ENCODE assay signal across 9 cellular contexts in the genomic region with DNA sequence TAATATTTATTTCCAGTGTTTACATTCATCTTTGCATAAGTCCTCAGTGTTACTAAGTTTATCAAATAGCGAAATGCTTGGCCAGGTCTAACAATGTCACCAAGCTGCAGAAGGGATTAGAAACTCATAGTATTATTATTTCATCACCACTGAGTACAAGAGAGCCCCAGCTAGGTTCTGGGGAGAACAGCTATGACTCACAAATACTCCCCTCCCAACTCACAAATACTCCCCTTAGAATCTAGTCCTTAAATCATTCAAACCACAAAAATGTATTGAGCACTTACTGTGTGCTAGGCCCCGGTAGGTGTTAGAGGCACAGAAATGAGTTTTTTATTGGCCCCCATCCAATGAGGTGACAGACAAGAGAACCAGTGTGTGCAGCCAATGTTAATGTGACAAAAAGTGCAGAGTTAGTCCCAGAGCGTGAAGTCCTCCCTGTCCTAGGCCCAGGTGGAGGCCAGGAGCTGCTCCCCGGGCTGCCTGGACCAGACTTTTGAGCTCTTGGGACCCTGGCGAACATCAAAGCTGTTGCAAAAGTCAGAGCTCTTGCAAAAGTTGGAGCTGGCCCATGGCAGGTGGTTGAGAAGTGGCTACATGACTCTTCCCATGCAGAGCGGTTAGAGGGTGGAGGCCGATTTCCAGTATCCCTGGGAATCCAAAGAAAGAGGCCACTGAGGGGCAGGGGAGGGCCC. TPM values are rescaled to one million over a fixed set of nuclear protein-coding genes. Genes with fewer than 3 reads are reported as not detected.
A peak's percentile ranks its signal among the peaks of the same experiment; 100 is the strongest.
DNase-seq lines count a peak whose midpoint lies in the region; ATAC-seq, FAIRE-seq and TF ChIP-seq lines count a peak whose summit lies in the region.
"Had no signal": no experiment of that assay in that cellular context is flagged by ENCODE, and none has a peak within 500 bp of the region (broad histone marks: within the 10 kb centered on the region; RNA-seq: fewer than 3 reads in every experiment).

No MANE protein-coding gene starts in this region.

- H3K27ac ChIP-seq in left lung: no peak overlapping the region
- no peak overlapping the region for H3K27ac ChIP-seq in CD8-positive, alpha-beta memory T cell (ENCODE audit: low read depth, low read length)
- H3K27ac ChIP-seq: dorsolateral prefrontal cortex had no signal

- H3K36me3 Mint-ChIP-seq in stimulated activated effector memory CD8-positive, alpha-beta T cell treated with anti-CD3 and anti-CD28 coated beads, Interleukin-12 subunit alpha, Interleukin-12 subunit beta, amount 100 ng/mL, for 72 hours: no peaks in the 10 kb centered on the region
- H3K36me3 Mint-ChIP-seq in CD8-positive, alpha-beta memory T cell: no peaks in the 10 kb centered on the region

- no peak for TF ChIP-seq CTCF in left lung (IDR thresholded peaks at IDR 0.05)

- intact Hi-C loops in left lung (cut with DNase I): no loop called here

- H3K4me3 ChIP-seq in left lung: no peak overlapping the region
- no peak overlapping the region for H3K4me3 ChIP-seq in CD8-positive, alpha-beta memory T cell (ENCODE audit: low read length)
- H3K4me3 ChIP-seq: dorsolateral prefrontal cortex had no signal

- POLR2A ChIA-PET in CD8-positive, alpha-beta memory T cell (lab: Charles Lee): no interaction called here

- no peaks in the 10 kb centered on the region for H3K4me1 ChIP-seq in left lung
- no peaks in the 10 kb centered on the region for H3K4me1 ChIP-seq in CD8-positive, alpha-beta memory T cell (ENCODE audit: insufficient read depth, low read length)

- no peaks in the 10 kb centered on the region for H3K9me3 Mint-ChIP-seq in stimulated activated effector memory CD8-positive, alpha-beta T cell treated with anti-CD3 and anti-CD28 coated beads, Interleukin-12 subunit alpha, Interleukin-12 subunit beta, amount 100 ng/mL, for 72 hours
- no peaks in the 10 kb centered on the region for H3K9me3 Mint-ChIP-seq in CD8-positive, alpha-beta memory T cell

- CTCF ChIA-PET in CD8-positive, alpha-beta memory T cell (lab: Charles Lee): interaction anchor here (0.6 kb wide), 1 partner anchor 46 kb away, joined by 3 read pairs; no protein-coding TSS in a partner anchor

- peaks cover 0 to 2% of the 10 kb centered on the region in 2 donors for H3K27me3 Mint-ChIP-seq in CD8-positive, alpha-beta memory T cell

- no peaks in the 10 kb centered on the region for H3K9me3 ChIP-seq in left lung
- no peaks in the 10 kb centered on the region for H3K9me3 ChIP-seq in CD8-positive, alpha-beta memory T cell (ENCODE audit: low read length)

- no peak for FAIRE-seq in HTR-8/SVneo (lab: Jason Lieb, UNC)

- H3K27ac Mint-ChIP-seq in stimulated activated effector memory CD8-positive, alpha-beta T cell treated with anti-CD3 and anti-CD28 coated beads, Interleukin-12 subunit alpha, Interleukin-12 subunit beta, amount 100 ng/mL, for 72 hours: no peak overlapping the region
- peak overlapping the region in 1 of 8 donors; percentile 9 for H3K27ac Mint-ChIP-seq in CD8-positive, alpha-beta memory T cell

- H3K4me3 Mint-ChIP-seq in stimulated activated effector memory CD8-positive, alpha-beta T cell treated with anti-CD3 and anti-CD28 coated beads, Interleukin-12 subunit alpha, Interleukin-12 subunit beta, amount 100 ng/mL, for 72 hours: no peak overlapping the region
- H3K4me3 Mint-ChIP-seq in CD8-positive, alpha-beta memory T cell: no peak overlapping the region

- H3K4me1 Mint-ChIP-seq in stimulated activated effector memory CD8-positive, alpha-beta T cell treated with anti-CD3 and anti-CD28 coated beads, Interleukin-12 subunit alpha, Interleukin-12 subunit beta, amount 100 ng/mL, for 72 hours: peaks cover 6% of the 10 kb centered on the region
- H3K4me1 Mint-ChIP-seq in CD8-positive, alpha-beta memory T cell: peaks cover 0 to 4% (median 3%) of the 10 kb centered on the region in 3 donors

- ATAC-seq in GM18502 (IDR thresholded peaks at IDR 0.05; ENCODE audit: poor library complexity, unreplicated experiment) (peak; percentile 63), left lung (peak; percentile 81)
- ATAC-seq in stimulated activated effector memory CD8-positive, alpha-beta T cell treated with anti-CD3 and anti-CD28 coated beads, Interleukin-12 subunit alpha, Interleukin-12 subunit beta, amount 100 ng/mL, for 72 hours: no peak

- no peaks in the 10 kb centered on the region for H3K27me3 ChIP-seq in left lung
- H3K27me3 ChIP-seq in CD8-positive, alpha-beta memory T cell (ENCODE audit: insufficient read depth, low read length, poor library complexity, severe bottlenecking): no peaks in the 10 kb centered on the region
- H3K27me3 ChIP-seq: dorsolateral prefrontal cortex had no signal

- peak; percentile 91 for DNase-seq in HCEC 1CT
- peak; percentile 40 for DNase-seq in HTR-8/SVneo (ENCODE audit: insufficient read length, low spot score)
- DNase-seq in left lung: no peak
- no peak for DNase-seq in iPS-NIHi7 (ENCODE audit: extremely low spot score)
- DNase-seq in stimulated activated effector memory CD8-positive, alpha-beta T cell treated with anti-CD3 and anti-CD28 coated beads, Interleukin-12 subunit alpha, Interleukin-12 subunit beta, amount 100 ng/mL, for 72 hours (ENCODE audit: low spot score in 2 of 2): no peak
- no peak for DNase-seq in CD8-positive, alpha-beta memory T cell
- no peak for DNase-seq in NCI-H69 (lab: John Stamatoyannopoulos, UW)
- DNase-seq: dorsolateral prefrontal cortex had no signal

- no peaks in the 10 kb centered on the region for H3K36me3 ChIP-seq in left lung
- H3K36me3 ChIP-seq in CD8-positive, alpha-beta memory T cell (ENCODE audit: insufficient read depth, low read length): no peaks in the 10 kb centered on the region

RNA-seq across cellular contexts. Expression of a gene that starts 9.8 kb away (rescaled TPM):
- total RNA-seq in left lung: 10 to 100 TPM; 40.4 to 43.8 TPM
- total RNA-seq in CD8-positive, alpha-beta memory T cell: under 1 TPM; 0.11 to 0.22 TPM
- 0.41 TPM for polyA plus RNA-seq in CD8-positive, alpha-beta memory T cell

Comparison
In these comparisons a context has a peak if more than half of its experiments do, and no peak if none do; other contexts are left out.
1. DNase-seq: peak in HCEC 1CT (single experiment) and HTR-8/SVneo (single experiment); none in left lung (0 of 2), iPS-NIHi7 (single experiment), stimulated activated effector memory CD8-positive, alpha-beta T cell treated with anti-CD3 and anti-CD28 coated beads, Interleukin-12 subunit alpha, Interleukin-12 subunit beta, amount 100 ng/mL, for 72 hours (0 of 2), CD8-positive, alpha-beta memory T cell (0 of 5) and NCI-H69 (single experiment).
2. RNA of a gene that starts 9.8 kb away (total RNA-seq): 40.4 to 43.8 TPM in left lung; 0.11 to 0.22 TPM in CD8-positive, alpha-beta memory T cell; every median in the first group is over 10 times any median in the second.